17 cellular contexts compared by ENCODE assay signal in genomic region chr2:1614564-1614963, GRCh38.
DNase-seq lines count a peak whose midpoint lies in the region; ATAC-seq and TF ChIP-seq lines count a peak whose summit lies in the region.
"Had no signal": no experiment of that assay in that cellular context is flagged by ENCODE, and none has a peak within 500 bp of the region (broad histone marks: within the 10 kb centered on the region; RNA-seq: fewer than 3 reads in every experiment).

No MANE protein-coding gene starts in this region.

- H3K4me2 ChIP-seq in GM23338: peak overlapping the region; percentile 40; the same call in 1 of the 2 replicates
- H3K4me2 ChIP-seq in OCI-LY1 (ENCODE audit: low read length): peak overlapping the region; percentile 58
- no peak overlapping the region for H3K4me2 ChIP-seq in osteoblast (ENCODE audit: insufficient read depth, low read length)

- ATAC-seq in GM19035 (IDR thresholded peaks at IDR 0.05; ENCODE audit: unreplicated experiment) (peak; percentile 65), GM23338 (peak; percentile 15; the same call in 2 of the 3 replicates)
- ATAC-seq: activated T-cell treated with anti-CD3 and anti-CD28 coated beads, Interleukin-2, amount 50 U/mL, for 4 hours; left lung had no signal

- peaks cover 25% of the 10 kb centered on the region for H3K36me3 Mint-ChIP-seq in GM23338 (ENCODE audit: low read depth)
- no peaks in the 10 kb centered on the region for H3K36me3 Mint-ChIP-seq in activated T-helper 1 cell treated with anti-CD3 and anti-CD28 coated beads, Interleukin-12 subunit alpha, Interleukin-12 subunit beta, Interleukin-2, Interleukin-4 antibody, amounts not matched to agents 30 ng/mL and 10 ng/mL and 1 ng/mL, durations not matched to agents 14 hours and 24 hours and 36 hours (ENCODE audit: low read depth)

- no peak overlapping the region for H3K4me3 ChIP-seq in GM23338
- H3K4me3 ChIP-seq in OCI-LY1 (ENCODE audit: low read depth, low read length, poor library complexity, severe bottlenecking): peak overlapping the region; percentile 48
- no peak overlapping the region for H3K4me3 ChIP-seq in osteoblast (ENCODE audit: insufficient read depth, low read length)
- H3K4me3 ChIP-seq: coronary artery, left lung, sigmoid colon had no signal

- peak overlapping the region; percentile 49; the same call in 1 of the 2 replicates for H3K9ac ChIP-seq in OCI-LY1 (ENCODE audit: low read length)

- H2AFZ ChIP-seq in GM23338: no peak overlapping the region
- H2AFZ ChIP-seq in OCI-LY1 (ENCODE audit: low read length): no peak overlapping the region
- H2AFZ ChIP-seq in osteoblast (ENCODE audit: low read length): no peak overlapping the region

- DNase-seq in GM23338 (ENCODE audit: low spot score) (peak; percentile 21), osteoblast (ENCODE audit: insufficient read length, low spot score, missing footprints) (peak; percentile 17), NCI-H2107 (lab: John Stamatoyannopoulos, UW) (no peak)
- DNase-seq in NK-92 treated with Interleukin-12 subunit alpha and Interleukin-12 subunit beta, amount 100 ng/mL, for 24 hours (lab: John Stamatoyannopoulos, UW): no peak
- no peak for DNase-seq in activated T-helper 1 cell treated with anti-CD3 and anti-CD28 coated beads, Interleukin-12 subunit alpha, Interleukin-12 subunit beta, Interleukin-2, Interleukin-4 antibody, amounts not matched to agents 30 ng/mL and 10 ng/mL and 1 ng/mL, durations not matched to agents 14 hours and 24 hours and 36 hours (ENCODE audit: low spot score)
- DNase-seq: activated CD4-positive, alpha-beta T cell treated with anti-CD3 and anti-CD28 coated beads for 4 hours; activated T-cell treated with anti-CD3 and anti-CD28 coated beads, Interleukin-2, amount 50 U/mL, for 4 hours; amniotic stem cell; CD4-positive, alpha-beta T cell; left lung; OCI-M1; sigmoid colon; SW 1271 had no signal

- H3K4me3 Mint-ChIP-seq in GM23338: peak overlapping the region; percentile 25; the same call in 1 of the 3 replicates
- H3K4me3 Mint-ChIP-seq in activated T-helper 1 cell treated with anti-CD3 and anti-CD28 coated beads, Interleukin-12 subunit alpha, Interleukin-12 subunit beta, Interleukin-2, Interleukin-4 antibody, amounts not matched to agents 30 ng/mL and 10 ng/mL and 1 ng/mL, durations not matched to agents 14 hours and 24 hours and 36 hours: no peak overlapping the region
- H3K4me3 Mint-ChIP-seq: activated T-cell treated with anti-CD3 and anti-CD28 coated beads, Interleukin-2, amount 50 U/mL, for 4 hours; CD4-positive, alpha-beta T cell; nephron had no signal

- H3K4me1 ChIP-seq in GM23338 (ENCODE audit: insufficient read depth) (peaks cover 29% of the 10 kb centered on the region), OCI-LY1 (ENCODE audit: insufficient read depth, low read length, severe bottlenecking) (peaks cover 69% of the 10 kb centered on the region), osteoblast (ENCODE audit: insufficient read depth, low read length) (peaks cover 9% of the 10 kb centered on the region)
- H3K4me1 ChIP-seq: left lung had no signal

- no peaks in the 10 kb centered on the region for H3K36me3 ChIP-seq in GM23338 (ENCODE audit: insufficient read depth)
- no peaks in the 10 kb centered on the region for H3K36me3 ChIP-seq in OCI-LY1 (ENCODE audit: insufficient read depth, low read length)
- H3K36me3 ChIP-seq in osteoblast (ENCODE audit: insufficient read depth, low read length): no peaks in the 10 kb centered on the region
- H3K36me3 ChIP-seq: left lung, sigmoid colon had no signal

- H3K27ac ChIP-seq in GM23338 (ENCODE audit: low read depth): peak overlapping the region; percentile 91
- H3K27ac ChIP-seq in OCI-LY1 (ENCODE audit: low read depth, low read length, poor library complexity, severe bottlenecking): peak overlapping the region; percentile 89
- H3K27ac ChIP-seq in osteoblast (ENCODE audit: low read depth, low read length): no peak overlapping the region
- H3K27ac ChIP-seq: left lung, sigmoid colon had no signal

- peak overlapping the region; percentile 20; the same call in 1 of the 2 replicates for H3K27ac Mint-ChIP-seq in GM23338
- no peak overlapping the region for H3K27ac Mint-ChIP-seq in activated T-helper 1 cell treated with anti-CD3 and anti-CD28 coated beads, Interleukin-12 subunit alpha, Interleukin-12 subunit beta, Interleukin-2, Interleukin-4 antibody, amounts not matched to agents 30 ng/mL and 10 ng/mL and 1 ng/mL, durations not matched to agents 14 hours and 24 hours and 36 hours
- H3K27ac Mint-ChIP-seq: CD4-positive, alpha-beta T cell had no signal

- no peaks in the 10 kb centered on the region for H3K9me3 Mint-ChIP-seq in GM23338
- H3K9me3 Mint-ChIP-seq in activated T-helper 1 cell treated with anti-CD3 and anti-CD28 coated beads, Interleukin-12 subunit alpha, Interleukin-12 subunit beta, Interleukin-2, Interleukin-4 antibody, amounts not matched to agents 30 ng/mL and 10 ng/mL and 1 ng/mL, durations not matched to agents 14 hours and 24 hours and 36 hours: no peaks in the 10 kb centered on the region
- H3K9me3 Mint-ChIP-seq: activated T-cell treated with anti-CD3 and anti-CD28 coated beads, Interleukin-2, amount 50 U/mL, for 4 hours; CD4-positive, alpha-beta T cell; nephron had no signal

- H3K9me3 ChIP-seq in OCI-LY1 (ENCODE audit: low read length): no peaks in the 10 kb centered on the region
- H3K9me3 ChIP-seq in osteoblast (ENCODE audit: low read depth, low read length): no peaks in the 10 kb centered on the region
- H3K9me3 ChIP-seq: left lung, sigmoid colon had no signal

- no peaks in the 10 kb centered on the region for H3K9me2 ChIP-seq in GM23338 (ENCODE audit: insufficient read depth)
- no peaks in the 10 kb centered on the region for H3K9me2 ChIP-seq in OCI-LY1 (ENCODE audit: low read depth, low read length)

- peaks cover 46% of the 10 kb centered on the region for H3K4me1 Mint-ChIP-seq in GM23338
- no peaks in the 10 kb centered on the region for H3K4me1 Mint-ChIP-seq in activated T-helper 1 cell treated with anti-CD3 and anti-CD28 coated beads, Interleukin-12 subunit alpha, Interleukin-12 subunit beta, Interleukin-2, Interleukin-4 antibody, amounts not matched to agents 30 ng/mL and 10 ng/mL and 1 ng/mL, durations not matched to agents 14 hours and 24 hours and 36 hours (ENCODE audit: low read depth)

- TF ChIP-seq CTCF in GM23338 (conservative IDR thresholded peaks at IDR 0.05; ENCODE audit: low read depth in 2 of 2): no peak
- no peak for TF ChIP-seq CTCF in OCI-LY1 (IDR thresholded peaks at IDR 0.05; ENCODE audit: low read length)
- TF ChIP-seq CTCF in osteoblast (IDR thresholded peaks at IDR 0.05; ENCODE audit: extremely low read depth, low read depth, low read length): no peak

- intact Hi-C loops in activated T-helper 1 cell treated with anti-CD3 and anti-CD28 coated beads, Interleukin-12 subunit alpha, Interleukin-12 subunit beta, Interleukin-2, Interleukin-4 antibody, amounts not matched to agents 30 ng/mL and 10 ng/mL and 1 ng/mL, durations not matched to agents 14 hours and 24 hours and 36 hours (cut with micrococcal nuclease): no loop called here

- no peaks in the 10 kb centered on the region for H3K27me3 ChIP-seq in GM23338 (ENCODE audit: insufficient read depth)
- H3K27me3 ChIP-seq in OCI-LY1 (ENCODE audit: insufficient read depth, low read length): no peaks in the 10 kb centered on the region
- peaks cover 20% of the 10 kb centered on the region for H3K27me3 ChIP-seq in osteoblast (ENCODE audit: insufficient read depth, low read length)
- H3K27me3 ChIP-seq: left lung, sigmoid colon had no signal

- 0 out of 2 replicates have a peak, but pooled peaks cover 4% of the 10 kb centered on the region for H3K79me2 ChIP-seq in GM23338 (replicated peaks; ENCODE audit: insufficient read depth)
- no peaks in the 10 kb centered on the region for H3K79me2 ChIP-seq in OCI-LY1 (ENCODE audit: insufficient read depth, low read length)
- no peaks in the 10 kb centered on the region for H3K79me2 ChIP-seq in osteoblast (ENCODE audit: insufficient read depth, low read length)

- H4K20me1 ChIP-seq in GM23338 (replicated peaks; ENCODE audit: insufficient read depth): no peaks in the 10 kb centered on the region
- H4K20me1 ChIP-seq in OCI-LY1 (ENCODE audit: insufficient read depth, low read length): no peaks in the 10 kb centered on the region
- no peaks in the 10 kb centered on the region for H4K20me1 ChIP-seq in osteoblast (ENCODE audit: insufficient read depth, low read length)

- H3K27me3 Mint-ChIP-seq in GM23338 (ENCODE audit: insufficient read depth, low read depth, poor library complexity): peaks cover 10% of the 10 kb centered on the region
- H3K27me3 Mint-ChIP-seq in activated T-helper 1 cell treated with anti-CD3 and anti-CD28 coated beads, Interleukin-12 subunit alpha, Interleukin-12 subunit beta, Interleukin-2, Interleukin-4 antibody, amounts not matched to agents 30 ng/mL and 10 ng/mL and 1 ng/mL, durations not matched to agents 14 hours and 24 hours and 36 hours (ENCODE audit: insufficient read depth): no peaks in the 10 kb centered on the region
- H3K27me3 Mint-ChIP-seq: CD4-positive, alpha-beta T cell had no signal

- no peaks in the 10 kb centered on the region for H3F3A ChIP-seq in GM23338 (replicated peaks; ENCODE audit: low read depth)
- H3F3A ChIP-seq in OCI-LY1 (ENCODE audit: insufficient read depth, low read length): no peaks in the 10 kb centered on the region

TF ChIP-seq in GM23338, 12 proteins besides CTCF, POLR2A, EP300 and RAD21 (continues in another document):
- TF ChIP-seq REST (IDR thresholded peaks at IDR 0.05; ENCODE audit: unreplicated experiment) (no peak), STAT1 (IDR thresholded peaks at IDR 0.05; ENCODE audit: unreplicated experiment) (no peak)

Comparison
In these comparisons a context has a peak if more than half of its experiments do, and no peak if none do; other contexts are left out.
1. DNase-seq: peak in GM23338 (single experiment) and osteoblast (single experiment); none in NK-92 treated with Interleukin-12 subunit alpha and Interleukin-12 subunit beta, amount 100 ng/mL, for 24 hours (single experiment), NCI-H2107 (single experiment) and activated T-helper 1 cell treated with anti-CD3 and anti-CD28 coated beads, Interleukin-12 subunit alpha, Interleukin-12 subunit beta, Interleukin-2, Interleukin-4 antibody, amounts not matched to agents 30 ng/mL and 10 ng/mL and 1 ng/mL, durations not matched to agents 14 hours and 24 hours and 36 hours (single experiment).